ENCODE assay signal across 8 cellular contexts in genomic region chr4:113394730-113395530, GRCh38.
A peak's percentile ranks its signal among the peaks of the same experiment; 100 is the strongest.
DNase-seq lines count a peak whose midpoint lies in the region; ATAC-seq and TF ChIP-seq lines count a peak whose summit lies in the region.

No MANE protein-coding gene starts in this region.

- WGBS in psoas muscle, 3 donors, result 49 to 55% (median 53%) methylated on average over 11 of the region's 11 CpGs

- H3K9me3 ChIP-seq in Loucy (ENCODE audit: insufficient read depth, low read depth, low read length), result no peaks in the 10 kb centered on the region
- no peaks in the 10 kb centered on the region for H3K9me3 ChIP-seq in psoas muscle

- CTCF ChIA-PET in activated naive CD4-positive, alpha-beta T cell treated with anti-CD3 and anti-CD28 coated beads, Interleukin-2, amount 10 ng/mL, durations not matched to agents 7 days and 5 days (lab: Charles Lee), result interaction anchor here (0.6 to 2.9 kb wide), 21 partner anchors 9 to 1300 kb away, joined by 3 to 32 read pairs (median 4); no protein-coding TSS in a partner anchor

- H3K9ac ChIP-seq in Loucy (ENCODE audit: low read depth, low read length, poor library complexity, severe bottlenecking), result no peak overlapping the region

- intact Hi-C loops in psoas muscle (cut with DNase I), result loop anchor here (2.0 to 10.0 kb wide), 7 partner anchors 140 to 780 kb away; no protein-coding TSS in a partner anchor

- no peaks in the 10 kb centered on the region for H3K36me3 ChIP-seq in Loucy (ENCODE audit: insufficient read depth, low read length)
- no peaks in the 10 kb centered on the region for H3K36me3 ChIP-seq in psoas muscle (ENCODE audit: insufficient read depth in 1 of 2, low read depth in 1 of 2)

- H3K27me3 Mint-ChIP-seq in activated naive CD4-positive, alpha-beta T cell treated with anti-CD3 and anti-CD28 coated beads, Interleukin-2, amount 10 ng/mL, durations not matched to agents 7 days and 5 days, result peaks cover 4% of the 10 kb centered on the region

- H3K27ac ChIP-seq in psoas muscle, result no peak overlapping the region

- peak; percentile 62 for TF ChIP-seq CTCF in GM12865 (IDR thresholded peaks at IDR 0.05; ENCODE audit: insufficient read depth, low read depth, low read length, missing control alignments)
- peak; percentile 81 for TF ChIP-seq CTCF in Loucy (conservative IDR thresholded peaks at IDR 0.05; ENCODE audit: low read length)
- peak; percentile 94 for TF ChIP-seq CTCF in psoas muscle (IDR thresholded peaks at IDR 0.05)

- H3K27me3 ChIP-seq in Loucy (ENCODE audit: insufficient read depth, low read length, poor library complexity, severe bottlenecking), result no peaks in the 10 kb centered on the region
- H3K27me3 ChIP-seq in psoas muscle (ENCODE audit: insufficient read depth in 3 of 3, low read length in 2 of 3), result no peaks in the 10 kb centered on the region

- no peaks in the 10 kb centered on the region for H3K4me1 Mint-ChIP-seq in activated naive CD4-positive, alpha-beta T cell treated with anti-CD3 and anti-CD28 coated beads, Interleukin-2, amount 10 ng/mL, durations not matched to agents 7 days and 5 days

- H3K9me2 ChIP-seq in Loucy (replicated peaks; ENCODE audit: low read depth, low read length), result no peaks in the 10 kb centered on the region

- no peaks in the 10 kb centered on the region for H4K20me1 ChIP-seq in Loucy (ENCODE audit: insufficient read depth, low read length, poor library complexity, severe bottlenecking)

- no peak overlapping the region for H3K27ac Mint-ChIP-seq in activated naive CD4-positive, alpha-beta T cell treated with anti-CD3 and anti-CD28 coated beads, Interleukin-2, amount 10 ng/mL, durations not matched to agents 7 days and 5 days

- no peaks in the 10 kb centered on the region for H3K9me3 Mint-ChIP-seq in activated naive CD4-positive, alpha-beta T cell treated with anti-CD3 and anti-CD28 coated beads, Interleukin-2, amount 10 ng/mL, durations not matched to agents 7 days and 5 days

- H3K4me1 ChIP-seq in Loucy (ENCODE audit: insufficient read depth, low read length, poor library complexity, severe bottlenecking) (peaks cover 7% of the 10 kb centered on the region), psoas muscle (no peaks in the 10 kb centered on the region)

- H3K4me3 Mint-ChIP-seq in activated naive CD4-positive, alpha-beta T cell treated with anti-CD3 and anti-CD28 coated beads, Interleukin-2, amount 10 ng/mL, durations not matched to agents 7 days and 5 days, result no peak overlapping the region

- DNase-seq in GM12865 (ENCODE audit: low read depth) (peak; percentile 85), HCEC 1CT (peak; percentile 57), RPMI7951 (ENCODE audit: low read depth) (peak; percentile 75), glomerular visceral epithelial cell (ENCODE audit: extremely low spot score) (peak; percentile 87), psoas muscle (no peak), mesenteric fat pad (ENCODE audit: low spot score) (no peak)
- peak; percentile 61 for DNase-seq in activated naive CD4-positive, alpha-beta T cell treated with anti-CD3 and anti-CD28 coated beads, Interleukin-2, amount 10 ng/mL, durations not matched to agents 7 days and 5 days

- H3K4me3 ChIP-seq in GM12865 (ENCODE audit: low read depth, low read length) (no peak overlapping the region), Loucy (ENCODE audit: low read length, poor library complexity, severe bottlenecking) (no peak overlapping the region), psoas muscle (no peak overlapping the region)

- peak overlapping the region; percentile 71; the same call in 1 of the 2 replicates for H2AFZ ChIP-seq in Loucy (ENCODE audit: low read length)

- H3F3A ChIP-seq in Loucy (ENCODE audit: low read depth), result no peaks in the 10 kb centered on the region

- H3K36me3 Mint-ChIP-seq in activated naive CD4-positive, alpha-beta T cell treated with anti-CD3 and anti-CD28 coated beads, Interleukin-2, amount 10 ng/mL, durations not matched to agents 7 days and 5 days, result no peaks in the 10 kb centered on the region

- no peaks in the 10 kb centered on the region for H3K79me2 ChIP-seq in Loucy (ENCODE audit: insufficient read depth, low read length)

- peak; percentile 94 to 100 (median 96) for ATAC-seq in psoas muscle

- H3K4me2 ChIP-seq in Loucy (ENCODE audit: low read depth, low read length, poor library complexity, severe bottlenecking), result peak overlapping the region; percentile 13

Comparison
In these comparisons a context has a peak if more than half of its experiments do, and no peak if none do; other contexts are left out.
1. DNase-seq: peak in GM12865 (single experiment), HCEC 1CT (single experiment), RPMI7951 (single experiment), activated naive CD4-positive, alpha-beta T cell treated with anti-CD3 and anti-CD28 coated beads, Interleukin-2, amount 10 ng/mL, durations not matched to agents 7 days and 5 days (single experiment) and glomerular visceral epithelial cell (single experiment); none in psoas muscle (0 of 2) and mesenteric fat pad (single experiment).
2. Peak in every context shown above with its lines, with median percentiles within 50 percentile points of each other: CTCF ChIP-seq.